25 cellular contexts compared by ENCODE assay signal in genomic region chr19:44624840-44625354, GRCh38. TPM values are rescaled to one million over a fixed set of nuclear protein-coding genes. Genes with fewer than 3 reads are reported as not detected.
"Had no signal": no experiment of that assay in that cellular context is flagged by ENCODE, and none has a peak within 500 bp of the region (broad histone marks: within the 10 kb centered on the region; RNA-seq: fewer than 3 reads in every experiment).

No MANE protein-coding gene starts in this region.

- FAIRE-seq: islet of Langerhans had no signal

- H3K9me3 ChIP-seq: esophagus squamous epithelium, gastroesophageal sphincter, sigmoid colon, testis had no signal

- H3K27me3 Mint-ChIP-seq: activated CD4-positive, alpha-beta T cell treated with anti-CD3 and anti-CD28 coated beads, Interleukin-2, amount 10 ng/mL, durations not matched to agents 7 days and 5 days; activated CD8-positive, alpha-beta memory T cell treated with anti-CD3 and anti-CD28 coated beads, Interleukin-2, amount 10 ng/mL, durations not matched to agents 7 days and 5 days had no signal

- H3K4me1 Mint-ChIP-seq: activated CD4-positive, alpha-beta T cell treated with anti-CD3 and anti-CD28 coated beads, Interleukin-2, amount 10 ng/mL, durations not matched to agents 7 days and 5 days; activated CD8-positive, alpha-beta memory T cell treated with anti-CD3 and anti-CD28 coated beads, Interleukin-2, amount 10 ng/mL, durations not matched to agents 7 days and 5 days; naive B cell; stimulated activated naive B cell treated with anti-CD40 and anti-IgM and Interleukin-4, amounts not matched to agents 10 μg/mL and 1 μg/mL and 100 μg/mL, for 72 hours had no signal

- H3K27ac ChIP-seq: esophagus squamous epithelium, testis had no signal

- H3K36me3 ChIP-seq: esophagus squamous epithelium, gastroesophageal sphincter, sigmoid colon had no signal

- H3K4me1 ChIP-seq: testis had no signal

- H3K36me3 Mint-ChIP-seq: activated CD8-positive, alpha-beta memory T cell treated with anti-CD3 and anti-CD28 coated beads, Interleukin-2, amount 10 ng/mL, durations not matched to agents 7 days and 5 days; activated naive CD4-positive, alpha-beta T cell treated with anti-CD3 and anti-CD28 coated beads, Interleukin-2, amount 50 U/mL, for 72 hours; naive B cell; stimulated activated naive B cell treated with anti-CD40 and anti-IgM and Interleukin-4, amounts not matched to agents 10 μg/mL and 1 μg/mL and 100 μg/mL, for 72 hours had no signal

- H3K4me3 ChIP-seq: esophagus squamous epithelium, gastroesophageal sphincter, sigmoid colon, testis had no signal

- H3K27me3 ChIP-seq: esophagus squamous epithelium, gastroesophageal sphincter, sigmoid colon, testis had no signal

- H3K27ac Mint-ChIP-seq: activated CD4-positive, alpha-beta T cell treated with anti-CD3 and anti-CD28 coated beads, Interleukin-2, amount 10 ng/mL, durations not matched to agents 7 days and 5 days; activated CD8-positive, alpha-beta memory T cell treated with anti-CD3 and anti-CD28 coated beads, Interleukin-2, amount 10 ng/mL, durations not matched to agents 7 days and 5 days; activated CD8-positive, alpha-beta T cell treated with anti-CD3 and anti-CD28 coated beads for 36 hours; activated naive CD4-positive, alpha-beta T cell treated with anti-CD3 and anti-CD28 coated beads, Interleukin-2, amount 50 U/mL, for 72 hours; effector memory CD8-positive, alpha-beta T cell; naive B cell; stimulated activated naive B cell treated with anti-CD40 and anti-IgM and Interleukin-4, amounts not matched to agents 10 μg/mL and 1 μg/mL and 100 μg/mL, for 72 hours had no signal

- ATAC-seq: activated CD8-positive, alpha-beta memory T cell treated with anti-CD3 and anti-CD28 coated beads, Interleukin-2, amount 10 ng/mL, durations not matched to agents 7 days and 5 days; activated CD8-positive, alpha-beta T cell treated with anti-CD3 and anti-CD28 coated beads for 36 hours; activated naive CD4-positive, alpha-beta T cell treated with anti-CD3 and anti-CD28 coated beads, Interleukin-2, amount 50 U/mL, for 72 hours; effector memory CD8-positive, alpha-beta T cell; gastroesophageal sphincter; left cardiac atrium; stimulated activated naive B cell treated with anti-CD40 and anti-IgM and Interleukin-4, amounts not matched to agents 10 μg/mL and 1 μg/mL and 100 μg/mL, for 72 hours had no signal

- H3K4me3 Mint-ChIP-seq: activated CD4-positive, alpha-beta T cell treated with anti-CD3 and anti-CD28 coated beads, Interleukin-2, amount 10 ng/mL, durations not matched to agents 7 days and 5 days; activated CD8-positive, alpha-beta memory T cell treated with anti-CD3 and anti-CD28 coated beads, Interleukin-2, amount 10 ng/mL, durations not matched to agents 7 days and 5 days; activated CD8-positive, alpha-beta T cell treated with anti-CD3 and anti-CD28 coated beads for 36 hours; effector memory CD8-positive, alpha-beta T cell; naive B cell; stimulated activated naive B cell treated with anti-CD40 and anti-IgM and Interleukin-4, amounts not matched to agents 10 μg/mL and 1 μg/mL and 100 μg/mL, for 72 hours had no signal

- H3K9me3 Mint-ChIP-seq: activated CD4-positive, alpha-beta T cell treated with anti-CD3 and anti-CD28 coated beads, Interleukin-2, amount 10 ng/mL, durations not matched to agents 7 days and 5 days; activated CD8-positive, alpha-beta T cell treated with anti-CD3 and anti-CD28 coated beads for 36 hours; activated naive CD4-positive, alpha-beta T cell treated with anti-CD3 and anti-CD28 coated beads, Interleukin-2, amount 50 U/mL, for 72 hours had no signal

- DNase-seq: activated CD4-positive, alpha-beta T cell treated with anti-CD3 and anti-CD28 coated beads, Interleukin-2, amount 10 ng/mL, durations not matched to agents 7 days and 5 days; activated CD8-positive, alpha-beta memory T cell treated with anti-CD3 and anti-CD28 coated beads, Interleukin-2, amount 10 ng/mL, durations not matched to agents 7 days and 5 days; activated CD8-positive, alpha-beta T cell treated with anti-CD3 and anti-CD28 coated beads for 36 hours; activated gamma-delta T cell treated with Interleukin-2 at 50 U/mL for 16 hours; central memory CD4-positive, alpha-beta T cell; effector memory CD8-positive, alpha-beta T cell; esophagus squamous epithelium; head of caudate nucleus; hypothalamus; left cardiac atrium; naive B cell; occipital lobe; posterior cingulate gyrus; sigmoid colon; stimulated activated CD4-positive, alpha-beta T cell treated with anti-CD3 and anti-CD28 coated beads, Interleukin-2, amount 100 ng/mL, for 48 hours; stimulated activated CD8-positive, alpha-beta memory T cell treated with anti-CD3 and anti-CD28 coated beads, Interleukin-4, amount 100 ng/mL, for 48 hours; stimulated activated naive B cell treated with anti-CD40 and anti-IgM and Interleukin-4, amounts not matched to agents 10 μg/mL and 1 μg/mL and 100 μg/mL, for 72 hours; T-helper 2 cell; testis had no signal

RNA-seq across cellular contexts. Expression of gene IGSF23, which starts 11.5 kb away (rescaled TPM):
- total RNA-seq: activated CD4-positive, alpha-beta T cell treated with anti-CD3 and anti-CD28 coated beads, Interleukin-2, amount 10 ng/mL, durations not matched to agents 7 days and 5 days; activated CD8-positive, alpha-beta memory T cell treated with anti-CD3 and anti-CD28 coated beads, Interleukin-2, amount 10 ng/mL, durations not matched to agents 7 days and 5 days; activated CD8-positive, alpha-beta T cell treated with anti-CD3 and anti-CD28 coated beads for 36 hours; activated naive CD4-positive, alpha-beta T cell treated with anti-CD3 and anti-CD28 coated beads, Interleukin-2, amount 50 U/mL, for 72 hours; aorta; esophagus squamous epithelium; gastroesophageal sphincter; left cardiac atrium; mononuclear cell; occipital lobe; sigmoid colon had no signal
- polyA plus RNA-seq: neural cell, sigmoid colon had no signal
